Comparison of ENCODE assay signal across 8 cellular contexts in the genomic region with DNA sequence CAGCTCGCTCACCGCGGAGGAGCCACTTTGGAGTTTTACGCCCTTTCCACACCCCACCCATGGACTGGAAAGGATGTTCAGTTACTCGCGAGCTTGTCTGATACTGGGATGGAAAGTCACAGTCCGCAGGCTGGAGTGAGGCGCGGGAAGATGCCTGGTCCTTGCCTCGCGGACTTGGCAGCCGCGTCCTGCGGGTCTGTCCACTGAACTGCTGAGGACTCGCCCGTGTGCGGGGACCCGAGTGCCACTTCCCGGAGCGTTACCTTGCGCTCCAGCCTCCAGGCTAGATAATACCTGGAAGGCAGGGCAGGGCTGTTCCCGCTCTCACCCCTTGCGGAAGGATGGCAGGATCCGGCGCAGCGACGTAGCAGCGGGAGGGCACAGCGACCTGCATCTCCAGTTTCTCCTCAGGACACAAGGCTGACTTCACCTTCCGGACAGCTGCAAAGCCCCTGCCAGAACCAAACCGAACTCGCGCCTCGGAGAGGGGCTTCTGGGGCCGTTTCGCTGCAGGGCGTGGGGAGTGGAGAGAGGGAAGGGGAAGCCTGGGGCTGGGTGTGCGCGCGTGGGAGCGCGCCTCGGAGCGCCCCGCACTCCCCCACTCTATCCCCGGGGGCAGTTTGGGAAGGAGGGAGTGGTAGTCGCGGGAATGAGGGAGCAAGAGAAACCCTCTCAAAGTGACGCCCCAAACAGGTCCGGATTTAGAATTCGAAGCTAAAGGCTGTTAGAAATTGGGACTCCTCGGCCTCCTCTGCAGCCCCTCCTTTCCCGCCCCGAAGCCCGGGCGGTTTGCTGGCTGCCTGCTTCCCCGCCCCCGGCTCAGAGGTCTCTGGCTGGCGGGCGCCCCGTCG. TPM values are rescaled to one million over a fixed set of nuclear protein-coding genes. Genes with fewer than 3 reads are reported as not detected.
DNase-seq lines count a peak whose midpoint lies in the region; ATAC-seq, FAIRE-seq and TF ChIP-seq lines count a peak whose summit lies in the region.

A gene (plus strand): TSS at position 822 of the 851 bp plus-strand sequence.

- peak within 1 kb of the TSS; percentile 77 for H3K27ac ChIP-seq in K562 (ENCODE audit: extremely low read depth, low read depth, low read length)

- CTCF ChIA-PET in K562 (lab: Yijun Ruan, JAX; ENCODE audit: low intra/inter-chr PET ratio): interaction anchor here (0.6 to 1.0 kb wide), 2 partner anchors 13 to 41 kb away, joined by 3 to 4 read pairs; no protein-coding TSS in a partner anchor

- H3K4me1 ChIP-seq in K562 (replicated peaks in 1 of 2; ENCODE audit: control insufficient read depth in 2 of 2, insufficient read depth in 2 of 2, low read length in 2 of 2): peaks cover 15 to 33% of the 10 kb centered on the region in 2 experiments; a peak in 4 of 5 replicates

- no peaks in the 10 kb centered on the region for H3K27me3 ChIP-seq in K562 (ENCODE audit: control insufficient read depth in 2 of 2, insufficient read depth in 2 of 2, low read length in 2 of 2)

- no peak for TF ChIP-seq EP300 in K562 (IDR thresholded peaks at IDR 0.05; ENCODE audit: low read length)

- H3K9me3 ChIP-seq in K562 (replicated peaks; ENCODE audit: control insufficient read depth, insufficient read depth, low read depth, low read length): no peaks in the 10 kb centered on the region

- FAIRE-seq in K562 (lab: Jason Lieb, UNC): no peak

- no peak for TF ChIP-seq RAD21 in K562 (CRISPR knock-in tag; conservative IDR thresholded peaks at IDR 0.05 in 1 of 2, IDR thresholded peaks at IDR 0.05 in 1 of 2)

- 43% methylated on average over 32 of the region's 62 CpGs for WGBS in K562 (ENCODE audit: insufficient coverage, low coverage, missing lambda C conversion rate)

- POLR2A ChIA-PET in K562 (lab: Yijun Ruan, JAX): interaction anchor here (0.6 to 0.9 kb wide), 3 partner anchors 9 to 87 kb away, joined by 3 read pairs; no protein-coding TSS in a partner anchor

- H4K20me1 ChIP-seq in K562 (replicated peaks; ENCODE audit: control insufficient read depth, insufficient read depth, low read length): no peaks in the 10 kb centered on the region

- peak within 1 kb of the TSS; percentile 49 for H3K4me3 ChIP-seq in K562

- H3K36me3 ChIP-seq in K562 (ENCODE audit: control insufficient read depth, insufficient read depth, low read length): no peaks in the 10 kb centered on the region

- DNase-seq in COLO668 (lab: John Stamatoyannopoulos, UW; ENCODE audit: unreplicated experiment): peak; percentile 32
- peak; percentile 72 for DNase-seq in OCI-M1 (lab: John Stamatoyannopoulos, UW)
- peak; percentile 32 to 50 (median 43) for DNase-seq in K562 (ENCODE audit: extremely low read depth in 1 of 4, low spot score in 3 of 4)
- DNase-seq in islet precursor cell: peak; percentile 68
- DNase-seq in stimulated activated CD4-positive, alpha-beta T cell treated with anti-CD3 and anti-CD28 coated beads, Interleukin-2, amount 100 ng/mL, for 48 hours: peak; percentile 15 to 19
- no peak for DNase-seq in NCI-H2171 treated with DMSO at 0.1 percent for 48 hours (lab: John Stamatoyannopoulos, UW)

- H2AFZ ChIP-seq in K562 (ENCODE audit: low read depth, low read length): peak within 1 kb of the TSS; percentile 93

- peak within 1 kb of the TSS; percentile 82 for H3K4me2 ChIP-seq in K562 (ENCODE audit: insufficient read depth, low read length)

- H3K79me2 ChIP-seq in K562 (ENCODE audit: control insufficient read depth, insufficient read depth, low read length): peaks cover 37% of the 10 kb centered on the region

- TF ChIP-seq CTCF in K562 (IDR thresholded peaks at IDR 0.05 in 2 of 3, conservative IDR thresholded peaks at IDR 0.05 in 1 of 3; ENCODE audit: insufficient read depth in 2 of 3, low read depth in 1 of 3, low read length in 3 of 3): no peak

- intact Hi-C loops in K562 (cut with micrococcal nuclease): loop anchor here (2.0 to 5.0 kb wide), 3 partner anchors 59 to 559 kb away; no protein-coding TSS in a partner anchor

- BruUV-seq in K562 (replicated peaks; lab: Mats Ljungman, UMichigan): no TSS peak

- in situ Hi-C loops in K562 (cut with MboI): loop anchor here (10.0 kb wide), 1 partner anchor 513 kb away; no protein-coding TSS in a partner anchor

- peak; percentile 11 for ATAC-seq in GM21786 (IDR thresholded peaks at IDR 0.05; ENCODE audit: unreplicated experiment)
- peak; percentile 15 for ATAC-seq in K562
- no peak for ATAC-seq in GM19467 (IDR thresholded peaks at IDR 0.05; ENCODE audit: unreplicated experiment)

- no peaks in the 10 kb centered on the region for H3K9me1 ChIP-seq in K562 (ENCODE audit: control insufficient read depth, insufficient read depth, low read length)

- no peak for TF ChIP-seq POLR2A in K562 (conservative IDR thresholded peaks at IDR 0.05)

- peak within 1 kb of the TSS; percentile 77 to 94 for H3K9ac ChIP-seq in K562 (ENCODE audit: insufficient read depth in 1 of 2, low read depth in 2 of 2, low read length in 2 of 2)

TF ChIP-seq in K562, 482 proteins besides CTCF, POLR2A, EP300 and RAD21 (continues in another document):
- TF ChIP-seq, protein P1, sequence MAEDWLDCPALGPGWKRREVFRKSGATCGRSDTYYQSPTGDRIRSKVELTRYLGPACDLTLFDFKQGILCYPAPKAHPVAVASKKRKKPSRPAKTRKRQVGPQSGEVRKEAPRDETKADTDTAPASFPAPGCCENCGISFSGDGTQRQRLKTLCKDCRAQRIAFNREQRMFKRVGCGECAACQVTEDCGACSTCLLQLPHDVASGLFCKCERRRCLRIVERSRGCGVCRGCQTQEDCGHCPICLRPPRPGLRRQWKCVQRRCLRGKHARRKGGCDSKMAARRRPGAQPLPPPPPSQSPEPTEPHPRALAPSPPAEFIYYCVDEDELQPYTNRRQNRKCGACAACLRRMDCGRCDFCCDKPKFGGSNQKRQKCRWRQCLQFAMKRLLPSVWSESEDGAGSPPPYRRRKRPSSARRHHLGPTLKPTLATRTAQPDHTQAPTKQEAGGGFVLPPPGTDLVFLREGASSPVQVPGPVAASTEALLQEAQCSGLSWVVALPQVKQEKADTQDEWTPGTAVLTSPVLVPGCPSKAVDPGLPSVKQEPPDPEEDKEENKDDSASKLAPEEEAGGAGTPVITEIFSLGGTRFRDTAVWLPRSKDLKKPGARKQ (CRISPR knock-in tag; IDR thresholded peaks at IDR 0.05): no peak
- TF ChIP-seq NFYB (IDR thresholded peaks at IDR 0.05; ENCODE audit: extremely low read depth, insufficient read length): no peak
- TF ChIP-seq, protein P2, sequence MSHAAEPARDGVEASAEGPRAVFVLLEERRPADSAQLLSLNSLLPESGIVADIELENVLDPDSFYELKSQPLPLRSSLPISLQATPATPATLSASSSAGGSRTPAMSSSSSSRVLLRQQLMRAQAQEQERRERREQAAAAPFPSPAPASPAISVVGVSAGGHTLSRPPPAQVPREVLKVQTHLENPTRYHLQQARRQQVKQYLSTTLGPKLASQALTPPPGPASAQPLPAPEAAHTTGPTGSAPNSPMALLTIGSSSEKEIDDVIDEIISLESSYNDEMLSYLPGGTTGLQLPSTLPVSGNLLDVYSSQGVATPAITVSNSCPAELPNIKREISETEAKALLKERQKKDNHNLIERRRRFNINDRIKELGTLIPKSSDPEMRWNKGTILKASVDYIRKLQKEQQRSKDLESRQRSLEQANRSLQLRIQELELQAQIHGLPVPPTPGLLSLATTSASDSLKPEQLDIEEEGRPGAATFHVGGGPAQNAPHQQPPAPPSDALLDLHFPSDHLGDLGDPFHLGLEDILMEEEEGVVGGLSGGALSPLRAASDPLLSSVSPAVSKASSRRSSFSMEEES (CRISPR knock-in tag; IDR thresholded peaks at IDR 0.05): no peak
- TF ChIP-seq, protein P3, sequence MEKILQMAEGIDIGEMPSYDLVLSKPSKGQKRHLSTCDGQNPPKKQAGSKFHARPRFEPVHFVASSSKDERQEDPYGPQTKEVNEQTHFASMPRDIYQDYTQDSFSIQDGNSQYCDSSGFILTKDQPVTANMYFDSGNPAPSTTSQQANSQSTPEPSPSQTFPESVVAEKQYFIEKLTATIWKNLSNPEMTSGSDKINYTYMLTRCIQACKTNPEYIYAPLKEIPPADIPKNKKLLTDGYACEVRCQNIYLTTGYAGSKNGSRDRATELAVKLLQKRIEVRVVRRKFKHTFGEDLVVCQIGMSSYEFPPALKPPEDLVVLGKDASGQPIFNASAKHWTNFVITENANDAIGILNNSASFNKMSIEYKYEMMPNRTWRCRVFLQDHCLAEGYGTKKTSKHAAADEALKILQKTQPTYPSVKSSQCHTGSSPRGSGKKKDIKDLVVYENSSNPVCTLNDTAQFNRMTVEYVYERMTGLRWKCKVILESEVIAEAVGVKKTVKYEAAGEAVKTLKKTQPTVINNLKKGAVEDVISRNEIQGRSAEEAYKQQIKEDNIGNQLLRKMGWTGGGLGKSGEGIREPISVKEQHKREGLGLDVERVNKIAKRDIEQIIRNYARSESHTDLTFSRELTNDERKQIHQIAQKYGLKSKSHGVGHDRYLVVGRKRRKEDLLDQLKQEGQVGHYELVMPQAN (IDR thresholded peaks at IDR 0.05; ENCODE audit: borderline replicate concordance): no peak

RNA-seq across cellular contexts. Expression of the gene that starts here (rescaled TPM):
- total RNA-seq in K562 (2011; cell fraction: chromatin; rRNA removed; ENCODE audit: low replicate concordance): 6.0 and 20.4 TPM in 2 replicates
- total RNA-seq in K562 (2011; cell fraction: nucleolus; rRNA removed): 4.3 and 5.5 TPM in 2 replicates
- total RNA-seq in K562 (2011; cell fraction: nucleoplasm; rRNA removed): 11.5 and 12.2 TPM in 2 replicates
- total RNA-seq in K562 (2014; rRNA removed) (2.4 and 2.6 TPM in 2 replicates), K562 (2014; rRNA removed; fragmentation: Illumina TruSeq; extraction: Trizol) (3.8 and 4.4 TPM in 2 replicates), K562 (2015; rRNA removed; fragmentation: Illumina TruSeq; extraction: Trizol) (5.9 and 6.5 TPM in 2 replicates), K562 (2021) (5.0 and 5.7 TPM in 2 replicates)
- polyA plus RNA-seq in K562 (2011; rRNA removed) (2.0 and 3.5 TPM in 2 replicates), K562 (2014; fragmentation: Illumina TruSeq; extraction: Trizol) (2.5 and 3.1 TPM in 2 replicates), K562 (2014; fragmentation: Nextera tagmentation; extraction: Ambion mirVana) (1 to 10 TPM in 1 of 2 experiments, under 1 TPM in 1; 0.31 to 1.1 TPM), K562 (2014; rRNA removed) (2.0 and 2.5 TPM in 2 replicates)
- polyA plus RNA-seq in K562 (2011; cell fraction: cytosol; rRNA removed): 0.81 and 2.0 TPM in 2 replicates
- polyA plus RNA-seq in K562 (2011; cell fraction: nucleus; rRNA removed): 2.2 and 3.4 TPM in 2 replicates
- 1.7 and 4.0 TPM in 2 replicates for polyA plus RNA-seq in K562 (2012)
- polyA minus RNA-seq in K562 (2011; rRNA and poly(A)+ RNA removed): 5.4 and 9.4 TPM in 2 replicates
- 2.8 and 4.7 TPM in 2 replicates for polyA minus RNA-seq in K562 (2011; cell fraction: cytosol; rRNA and poly(A)+ RNA removed)
- polyA minus RNA-seq in K562 (2011; cell fraction: nucleus; rRNA and poly(A)+ RNA removed): 10.6 and 24.9 TPM in 2 replicates
